In the genomic region with DNA sequence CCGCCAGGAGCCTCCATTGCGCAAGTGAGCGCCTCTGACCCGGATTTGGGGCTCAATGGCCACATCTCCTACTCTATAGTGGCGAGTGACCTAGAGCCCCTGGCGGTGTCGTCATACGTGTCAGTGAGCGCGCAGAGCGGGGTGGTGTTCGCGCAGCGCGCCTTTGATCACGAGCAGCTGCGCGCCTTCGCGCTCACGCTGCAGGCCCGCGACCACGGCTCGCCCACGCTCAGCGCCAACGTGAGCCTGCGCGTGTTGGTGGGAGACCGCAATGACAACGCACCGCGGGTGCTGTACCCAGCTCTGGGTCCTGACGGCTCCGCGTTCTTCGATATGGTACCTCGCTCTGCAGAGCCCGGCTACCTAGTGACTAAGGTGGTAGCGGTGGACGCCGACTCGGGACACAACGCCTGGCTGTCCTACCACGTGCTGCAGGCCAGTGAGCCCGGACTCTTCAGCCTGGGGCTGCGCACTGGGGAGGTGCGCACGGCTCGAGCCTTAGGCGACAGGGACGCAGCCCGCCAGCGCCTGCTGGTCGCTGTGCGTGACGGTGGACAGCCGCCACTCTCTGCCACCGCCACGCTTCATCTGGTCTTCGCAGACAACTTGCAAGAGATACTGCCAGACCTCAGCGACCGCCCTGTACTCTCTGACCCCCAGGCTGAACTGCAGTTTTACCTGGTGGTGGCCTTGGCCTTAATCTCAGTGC, we compare ENCODE assay signal across 32 cellular contexts. TPM values are rescaled to one million over a fixed set of nuclear protein-coding genes. Genes with fewer than 3 reads are reported as not detected.
DNase-seq lines count a peak whose midpoint lies in the region; ATAC-seq, FAIRE-seq and TF ChIP-seq lines count a peak whose summit lies in the region.
"Had no signal": no experiment of that assay in that cellular context is flagged by ENCODE, and none has a peak within 500 bp of the region (broad histone marks: within the 10 kb centered on the region; RNA-seq: fewer than 3 reads in every experiment).

No MANE protein-coding gene starts in this region.

- H3K27ac Mint-ChIP-seq in GM23338 (no peak overlapping the region), brain (peak overlapping the region in 2 of 5 experiments; percentile 58 to 82)
- H3K27ac Mint-ChIP-seq: activated T-cell treated with anti-CD3 and anti-CD28 coated beads, Interleukin-2, amount 50 U/mL, for 72 hours; CD8-positive, alpha-beta T cell; T-helper 17 cell had no signal

- intact Hi-C loops in posterior vena cava (cut with DNase I) (loop anchor here (10.0 kb wide), 2 partner anchors 145 to 155 kb away; no protein-coding TSS in a partner anchor), kidney (cut with DNase I) (no loop called here)

- H3K4me1 ChIP-seq in GM23338 (ENCODE audit: insufficient read depth): peaks cover 5% of the 10 kb centered on the region
- H3K4me1 ChIP-seq in muscle layer of colon (ENCODE audit: insufficient read depth, low read length): no peaks in the 10 kb centered on the region
- H3K4me1 ChIP-seq in kidney (ENCODE audit: control insufficient read depth in 1 of 2, insufficient read depth in 1 of 2, low read depth in 1 of 2, low read length in 2 of 2): no peaks in the 10 kb centered on the region
- H3K4me1 ChIP-seq: transverse colon had no signal

- in situ Hi-C loops in GM13977 (cut with MboI; ENCODE audit: low pct_unique_long_range_greater_than_20kb, low sequenced_read_pairs, unreplicated experiment): no loop called here

- no peak for FAIRE-seq in kidney (lab: Jason Lieb, UNC)
- FAIRE-seq: HTR-8/SVneo, TTC549 had no signal

- peaks cover 8% of the 10 kb centered on the region for H3K27me3 ChIP-seq in GM23338 (ENCODE audit: insufficient read depth)
- no peaks in the 10 kb centered on the region for H3K27me3 ChIP-seq in muscle layer of colon (ENCODE audit: control insufficient read depth in 1 of 2, insufficient read depth in 2 of 2, low read length in 2 of 2)
- H3K27me3 ChIP-seq: brain microvascular endothelial cell, ovary, right atrium auricular region had no signal

- H3K27ac ChIP-seq in GM23338 (ENCODE audit: low read depth) (no peak overlapping the region), muscle layer of colon (ENCODE audit: low read depth, low read length) (no peak overlapping the region), kidney (ENCODE audit: low read depth in 2 of 2, low read length in 2 of 2) (no peak overlapping the region)
- H3K27ac ChIP-seq: brain microvascular endothelial cell, epithelial cell of prostate, KMS-11, ovary, right atrium auricular region, SK-N-MC, stomach, transverse colon had no signal

- no peak overlapping the region for H2AFZ ChIP-seq in GM23338

- H3K36me3 ChIP-seq in GM23338 (ENCODE audit: insufficient read depth) (no peaks in the 10 kb centered on the region), muscle layer of colon (ENCODE audit: insufficient read depth, low read length) (no peaks in the 10 kb centered on the region), kidney (ENCODE audit: control insufficient read depth in 1 of 2, insufficient read depth in 2 of 2, low read length in 2 of 2) (no peaks in the 10 kb centered on the region)
- H3K36me3 ChIP-seq: brain microvascular endothelial cell, transverse colon had no signal

- H3K27me3 Mint-ChIP-seq in GM23338 (ENCODE audit: insufficient read depth, low read depth, poor library complexity) (peaks cover 15% of the 10 kb centered on the region), brain (peaks cover 4% of the 10 kb centered on the region)

- H3K36me3 Mint-ChIP-seq in GM23338 (ENCODE audit: low read depth) (peaks cover 39% of the 10 kb centered on the region), brain (peaks cover 100% of the 10 kb centered on the region)

- ATAC-seq in GM23338 (no peak), GM21360 (IDR thresholded peaks at IDR 0.05; ENCODE audit: unreplicated experiment) (no peak), HG03045 (IDR thresholded peaks at IDR 0.05; ENCODE audit: unreplicated experiment) (no peak)
- ATAC-seq: activated T-cell treated with anti-CD3 and anti-CD28 coated beads, Interleukin-2, amount 50 U/mL, for 72 hours; CD8-positive, alpha-beta T cell; PC-3; T-helper 17 cell had no signal

- H3K4me1 Mint-ChIP-seq in GM23338 (peaks cover 8% of the 10 kb centered on the region), brain (peaks cover 45% of the 10 kb centered on the region)

- no peaks in the 10 kb centered on the region for H3F3A ChIP-seq in GM23338 (replicated peaks; ENCODE audit: low read depth)

- H3K4me3 ChIP-seq in GM23338 (no peak overlapping the region), muscle layer of colon (ENCODE audit: low read depth in 1 of 2, low read length in 2 of 2) (peak overlapping the region; percentile 11 to 49), kidney (ENCODE audit: low read length in 2 of 2) (no peak overlapping the region)
- H3K4me3 ChIP-seq: ovary, right atrium auricular region, SK-N-MC, stomach, transverse colon had no signal

- peaks cover 7% of the 10 kb centered on the region; the same call in 1 of the 2 replicates for H4K20me1 ChIP-seq in GM23338 (replicated peaks; ENCODE audit: insufficient read depth)

- H3K9me3 Mint-ChIP-seq in GM23338 (peaks cover 37% of the 10 kb centered on the region), brain (peaks cover 82 to 98% (median 87%) of the 10 kb centered on the region in 5 experiments)

- 0 out of 2 replicates have a peak, but pooled peaks cover 4% of the 10 kb centered on the region for H3K79me2 ChIP-seq in GM23338 (replicated peaks; ENCODE audit: insufficient read depth)

- H3K9ac ChIP-seq in muscle layer of colon (ENCODE audit: low read length): no peak overlapping the region
- no peak overlapping the region for H3K9ac ChIP-seq in kidney (ENCODE audit: low read length in 2 of 2)
- H3K9ac ChIP-seq: KMS-11 had no signal

- H3K4me2 ChIP-seq in GM23338: no peak overlapping the region
- H3K4me2 ChIP-seq: KMS-11 had no signal

- no peak for TF ChIP-seq CTCF in GM23338 (conservative IDR thresholded peaks at IDR 0.05; ENCODE audit: low read depth in 2 of 2)
- no peak for TF ChIP-seq CTCF in brain (conservative IDR thresholded peaks at IDR 0.05)
- no peak for TF ChIP-seq CTCF in kidney (IDR thresholded peaks at IDR 0.05; ENCODE audit: borderline replicate concordance, extremely low read depth, insufficient read depth)
- no peak for TF ChIP-seq CTCF in GM13977 (IDR thresholded peaks at IDR 0.05; ENCODE audit: extremely low read depth, insufficient read depth, missing control alignments)

- H3K9me2 ChIP-seq in GM23338 (ENCODE audit: insufficient read depth): no peaks in the 10 kb centered on the region

- H3K4me3 Mint-ChIP-seq in GM23338: peak overlapping the region; percentile 28; the same call in 1 of the 3 replicates
- peak overlapping the region; percentile 62 to 97 (median 95) for H3K4me3 Mint-ChIP-seq in brain
- H3K4me3 Mint-ChIP-seq: activated T-cell treated with anti-CD3 and anti-CD28 coated beads, Interleukin-2, amount 50 U/mL, for 72 hours; CD8-positive, alpha-beta T cell had no signal

- H3K9me3 ChIP-seq in muscle layer of colon (ENCODE audit: low read length) (peaks cover 82% of the 10 kb centered on the region), kidney (ENCODE audit: control insufficient read depth in 1 of 2, low read length in 2 of 2) (peaks cover 27 to 59% of the 10 kb centered on the region in 2 donors)

- no peak for DNase-seq in GM23338 (ENCODE audit: low spot score)
- peak; percentile 63 for DNase-seq in posterior vena cava (ENCODE audit: low spot score)
- DNase-seq in kidney: no peak
- DNase-seq in GM13977 (ENCODE audit: low spot score): no peak
- DNase-seq: activated CD4-positive, alpha-beta T cell treated with anti-CD3 and anti-CD28 coated beads, Interleukin-2, amount 50 U/mL, for 48 hours; activated naive CD4-positive, alpha-beta T cell; activated T-cell treated with anti-CD3 and anti-CD28 coated beads, Interleukin-2, amount 50 U/mL, for 72 hours; amniotic stem cell; brain microvascular endothelial cell; CD8-positive, alpha-beta T cell; effector CD4-positive, alpha-beta T cell; MM.1S; NCI-H1417 treated with DMSO at 0.1 percent for 48 hours; NCI-H2081; NCI-H226; NCI-H69; ovary; PC-3; stimulated activated CD8-positive, alpha-beta memory T cell treated with anti-CD3 and anti-CD28 coated beads, Interleukin-4, amount 100 ng/mL, for 48 hours; stomach; T-helper 17 cell; transverse colon had no signal

RNA-seq across cellular contexts. Expression of a gene that starts 1.9 kb away (rescaled TPM):
- 7.1 and 8.1 TPM in 2 replicates for total RNA-seq in GM23338 (2014; rRNA removed; shearing (Covaris generic))
- polyA plus RNA-seq in GM23338 (2016; fragmentation: Nextera tagmentation; extraction: Ambion mirVana) (1.6 and 2.8 TPM in 2 replicates), brain (ENCODE audit: insufficient read depth, low read depth, low replicate concordance) (3.8 TPM), kidney (ENCODE audit: insufficient read depth, low read depth, low replicate concordance) (0.22 TPM)
- total RNA-seq in posterior vena cava (1 to 10 TPM; 6.7 to 8.5 TPM), kidney (7.5 TPM)
- total RNA-seq: CD8-positive, alpha-beta T cell had no signal

RNA-seq across cellular contexts. Expression of a gene that starts 3.0 kb away (rescaled TPM):
- total RNA-seq in GM23338 (2014; rRNA removed; shearing (Covaris generic)): 3.4 and 6.5 TPM in 2 replicates
- 1.6 and 2.1 TPM in 2 replicates for polyA plus RNA-seq in GM23338 (2016; fragmentation: Nextera tagmentation; extraction: Ambion mirVana)
- polyA plus RNA-seq in brain (ENCODE audit: insufficient read depth, low read depth, low replicate concordance): 2.3 TPM
- total RNA-seq in posterior vena cava: 1 to 10 TPM; 5.7 to 6.6 TPM
- 5.1 TPM for total RNA-seq in kidney
- 0.47 TPM for polyA plus RNA-seq in kidney (ENCODE audit: insufficient read depth, low read depth, low replicate concordance)

RNA-seq across cellular contexts. Expression of a gene that starts 7.2 kb away (rescaled TPM):
- total RNA-seq in GM23338 (2014; rRNA removed; shearing (Covaris generic)): 5.5 and 7.8 TPM in 2 replicates
- polyA plus RNA-seq in GM23338 (2016; fragmentation: Nextera tagmentation; extraction: Ambion mirVana) (0.50 and 0.54 TPM in 2 replicates), brain (ENCODE audit: insufficient read depth, low read depth, low replicate concordance) (3.2 TPM), kidney (ENCODE audit: insufficient read depth, low read depth, low replicate concordance) (0.54 TPM)
- total RNA-seq in posterior vena cava (1 to 10 TPM; 5.6 to 7.2 TPM), kidney (7.6 TPM)
- total RNA-seq: CD8-positive, alpha-beta T cell; T-helper 17 cell had no signal

RNA-seq across cellular contexts. Expression of a gene that starts 7.7 kb away (rescaled TPM):
- 5.8 and 11.7 TPM in 2 replicates for total RNA-seq in GM23338 (2014; rRNA removed; shearing (Covaris generic))
- 0.94 and 1.4 TPM in 2 replicates for polyA plus RNA-seq in GM23338 (2016; fragmentation: Nextera tagmentation; extraction: Ambion mirVana)
- 6.1 TPM for polyA plus RNA-seq in brain (ENCODE audit: insufficient read depth, low read depth, low replicate concordance)
- total RNA-seq in posterior vena cava: 10 to 100 TPM; 12.2 to 17.1 TPM
- total RNA-seq in kidney: 15.1 TPM
- 1.0 TPM for polyA plus RNA-seq in kidney (ENCODE audit: insufficient read depth, low read depth, low replicate concordance)
- total RNA-seq: CD8-positive, alpha-beta T cell; T-helper 17 cell had no signal

RNA-seq across cellular contexts. Expression of a gene that starts 11.1 kb away (rescaled TPM):
- 8.9 and 10.7 TPM in 2 replicates for total RNA-seq in GM23338 (2014; rRNA removed; shearing (Covaris generic))
- polyA plus RNA-seq in GM23338 (2016; fragmentation: Nextera tagmentation; extraction: Ambion mirVana) (2.3 and 3.0 TPM in 2 replicates), brain (ENCODE audit: insufficient read depth, low read depth, low replicate concordance) (1.6 TPM), kidney (ENCODE audit: insufficient read depth, low read depth, low replicate concordance) (0.37 TPM)
- total RNA-seq in posterior vena cava (1 to 10 TPM; 4.6 to 4.8 TPM), kidney (3.6 TPM)
- total RNA-seq: T-helper 17 cell had no signal

Comparison
In these comparisons a context has a peak if more than half of its experiments do, and no peak if none do; other contexts are left out.
1. H3K4me3 ChIP-seq: peak in muscle layer of colon (2 of 2); none in GM23338 (single experiment) and kidney (0 of 2).